ENCODE assay signal across 16 cellular contexts in the genomic region with DNA sequence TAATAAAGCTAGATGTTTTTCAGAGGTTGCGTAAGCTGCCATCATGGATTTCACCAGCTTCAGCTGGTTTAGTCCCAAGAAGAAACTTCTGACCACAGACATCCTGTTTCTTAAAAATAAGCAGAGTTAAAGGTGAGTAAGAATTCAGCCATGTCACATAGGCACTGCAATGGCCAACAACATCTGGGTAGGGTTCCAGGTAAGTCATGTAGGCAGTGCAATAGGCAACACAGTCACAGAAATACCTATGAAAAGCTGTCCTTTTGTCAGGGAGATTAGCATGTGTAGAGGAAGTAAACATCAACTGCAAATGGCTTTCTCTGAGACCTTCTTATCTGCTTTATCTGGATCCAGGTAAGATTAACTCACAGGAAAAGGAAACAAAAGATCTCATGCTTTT. TPM values are rescaled to one million over a fixed set of nuclear protein-coding genes. Genes with fewer than 3 reads are reported as not detected.
"Had no signal": no experiment of that assay in that cellular context is flagged by ENCODE, and none has a peak within 500 bp of the region (broad histone marks: within the 10 kb centered on the region; RNA-seq: fewer than 3 reads in every experiment).

No MANE protein-coding gene starts in this region.

RNA-seq across cellular contexts. Expression of gene PPIAL4C, which starts 47.9 kb away (rescaled TPM):
- total RNA-seq: endodermal cell, fibroblast of lung, foreskin keratinocyte, gastroesophageal sphincter, heart left ventricle, hepatocyte, left lobe of liver, liver, osteocyte, prostate gland, right atrium auricular region, sciatic nerve, smooth muscle cell, testis, tibial nerve had no signal
- polyA plus RNA-seq: fibroblast of lung, foreskin keratinocyte, heart left ventricle, hepatocyte, liver, lung, smooth muscle cell had no signal
